ENCODE assay signal across 26 cellular contexts in genomic region chr9:127216210-127216887, GRCh38.
"Had no signal": no experiment of that assay in that cellular context is flagged by ENCODE, and none has a peak within 500 bp of the region (broad histone marks: within the 10 kb centered on the region; RNA-seq: fewer than 3 reads in every experiment).

No MANE protein-coding gene starts in this region.

- ATAC-seq: activated T-cell treated with anti-CD3 and anti-CD28 coated beads, Interleukin-2, amount 50 U/mL, for 4 hours; Panc1; Right ventricle myocardium inferior had no signal

- DNase-seq: activated CD4-positive, alpha-beta T cell treated with anti-CD3 and anti-CD28 coated beads, Interleukin-2, amount 10 ng/mL, durations not matched to agents 7 days and 5 days; activated CD4-positive, CD25-positive, alpha-beta regulatory T cell; activated CD8-positive, alpha-beta memory T cell treated with anti-CD3 and anti-CD28 coated beads for 24 hours; activated naive CD4-positive, alpha-beta T cell treated with anti-CD3 and anti-CD28 coated beads for 36 hours; activated naive CD8-positive, alpha-beta T cell treated with anti-CD3 and anti-CD28 coated beads for 36 hours; activated T-cell treated with anti-CD3 and anti-CD28 coated beads, Interleukin-2, amount 50 U/mL, for 4 hours; brain microvascular endothelial cell; MG63; MV-4-11; NCI-H1092 treated with DMSO at 0.1 percent for 48 hours; NCI-H1417 treated with DMSO at 0.1 percent for 48 hours; NCI-H1694 treated with DMSO at 0.1 percent for 48 hours; NCI-H2029 treated with DMSO at 0.1 percent for 48 hours; NCI-H345; NCI-H510A; NCI-H69; NK-92 treated with Interleukin-12 subunit alpha and Interleukin-12 subunit beta, amount 100 ng/mL, for 24 hours; OCI-M1; RPMI8226; SK-N-SH; T-helper 1 cell had no signal

- H3K9me3 ChIP-seq: MG63, SK-N-SH had no signal

- H3K27ac ChIP-seq: brain microvascular endothelial cell, KMS-11, VCaP had no signal

- H3K9ac ChIP-seq: KMS-11, SK-N-SH had no signal

- H3K4me2 ChIP-seq: KMS-11, SK-N-SH had no signal

- H3K27ac Mint-ChIP-seq: activated CD4-positive, alpha-beta memory T cell treated with anti-CD3 and anti-CD28 coated beads for 36 hours; activated CD4-positive, alpha-beta T cell treated with anti-CD3 and anti-CD28 coated beads, Interleukin-2, amount 10 ng/mL, durations not matched to agents 7 days and 5 days; activated naive CD4-positive, alpha-beta T cell treated with anti-CD3 and anti-CD28 coated beads for 36 hours; activated naive CD8-positive, alpha-beta T cell treated with anti-CD3 and anti-CD28 coated beads for 36 hours had no signal

- H3K36me3 ChIP-seq: brain microvascular endothelial cell, MG63 had no signal

- H3K36me3 Mint-ChIP-seq: activated CD4-positive, alpha-beta memory T cell treated with anti-CD3 and anti-CD28 coated beads for 36 hours; activated naive CD8-positive, alpha-beta T cell treated with anti-CD3 and anti-CD28 coated beads for 36 hours had no signal

- H3K4me3 ChIP-seq: MG63 had no signal

- H3K4me3 Mint-ChIP-seq: activated CD4-positive, alpha-beta memory T cell treated with anti-CD3 and anti-CD28 coated beads for 36 hours; activated CD4-positive, alpha-beta T cell treated with anti-CD3 and anti-CD28 coated beads, Interleukin-2, amount 10 ng/mL, durations not matched to agents 7 days and 5 days; activated naive CD4-positive, alpha-beta T cell treated with anti-CD3 and anti-CD28 coated beads for 36 hours; activated naive CD8-positive, alpha-beta T cell treated with anti-CD3 and anti-CD28 coated beads for 36 hours; activated T-cell treated with anti-CD3 and anti-CD28 coated beads, Interleukin-2, amount 50 U/mL, for 4 hours had no signal

- H3K9me3 Mint-ChIP-seq: activated CD4-positive, alpha-beta memory T cell treated with anti-CD3 and anti-CD28 coated beads for 36 hours; activated CD4-positive, alpha-beta T cell treated with anti-CD3 and anti-CD28 coated beads, Interleukin-2, amount 10 ng/mL, durations not matched to agents 7 days and 5 days; activated naive CD4-positive, alpha-beta T cell treated with anti-CD3 and anti-CD28 coated beads for 36 hours; activated naive CD8-positive, alpha-beta T cell treated with anti-CD3 and anti-CD28 coated beads for 36 hours; activated T-cell treated with anti-CD3 and anti-CD28 coated beads, Interleukin-2, amount 50 U/mL, for 4 hours had no signal
